Comparison of ENCODE assay signal across 1 cellular context in the genomic region with DNA sequence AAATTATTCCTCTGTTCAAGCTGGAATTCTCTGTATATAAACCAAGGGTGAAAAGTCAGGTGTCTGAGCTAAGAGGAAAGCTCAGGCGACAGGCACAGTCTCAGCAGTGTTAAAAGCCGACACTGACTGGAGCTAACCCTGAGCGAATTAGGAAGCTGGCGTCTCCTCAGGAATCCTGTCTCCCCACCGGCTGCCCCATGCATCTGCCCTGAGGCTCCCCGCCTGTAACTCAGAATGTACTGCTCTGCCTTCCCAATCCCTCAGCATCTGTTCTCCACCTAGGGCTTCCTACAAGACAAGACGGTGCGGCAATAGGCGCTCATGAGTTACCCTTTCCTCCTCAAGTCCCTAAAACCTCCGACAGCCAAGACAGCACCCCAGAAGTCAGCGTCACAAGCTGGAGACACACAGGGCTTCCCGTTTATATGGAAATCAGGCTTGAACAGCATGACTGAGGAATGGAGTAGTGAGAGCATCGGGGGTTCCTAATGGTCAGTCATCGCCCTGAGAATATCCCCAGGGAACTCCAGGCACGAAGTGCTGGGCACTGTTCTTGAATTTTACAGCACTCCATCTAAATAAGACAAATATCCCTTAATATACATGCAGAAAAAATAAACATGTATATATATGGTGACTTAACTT.
TF ChIP-seq lines count a peak whose summit lies in the region.

No MANE protein-coding gene starts in this region.

TF ChIP-seq in GM12891, 5 proteins besides CTCF, POLR2A, EP300 and RAD21:
- TF ChIP-seq TAF1 (IDR thresholded peaks at IDR 0.05; ENCODE audit: low read depth, low read length): no peak
- no peak for TF ChIP-seq PAX5 (IDR thresholded peaks at IDR 0.05; ENCODE audit: insufficient read depth, low read length, severe bottlenecking)
- no peak for TF ChIP-seq POLR2AphosphoS5 (IDR thresholded peaks at IDR 0.05; ENCODE audit: low read depth, low read length)
- TF ChIP-seq POU2F2 (IDR thresholded peaks at IDR 0.05; ENCODE audit: low read depth, low read length): no peak
- no peak for TF ChIP-seq SPI1 (IDR thresholded peaks at IDR 0.05; ENCODE audit: low read depth, low read length)
